In genomic region chr18:44680271-44681038, GRCh38 we compare ENCODE assay signal across 9 cellular contexts.
DNase-seq lines count a peak whose midpoint lies in the region; ATAC-seq and FAIRE-seq lines count a peak whose summit lies in the region.
"Had no signal": no experiment of that assay in that cellular context is flagged by ENCODE, and none has a peak within 500 bp of the region (broad histone marks: within the 10 kb centered on the region; RNA-seq: fewer than 3 reads in every experiment).

Gene SETBP1, plus strand, starts transcription at chr18:44680888. Its CDS starts 20,459 bp downstream, at chr18:44701347.

- FAIRE-seq in urothelium cell line (lab: Jason Lieb, UNC), result no peak
- FAIRE-seq: TTC549 had no signal

- ATAC-seq in HG02571 (IDR thresholded peaks at IDR 0.05; ENCODE audit: unreplicated experiment) (peak; percentile 26), HG03342 (IDR thresholded peaks at IDR 0.05; ENCODE audit: unreplicated experiment) (no peak)

- intact Hi-C loops in head of caudate nucleus (cut with DNase I), result loop anchor here (5.0 to 10.0 kb wide), 4 partner anchors 52 to 704 kb away; no protein-coding TSS in a partner anchor

- DNase-seq in DMS153 (lab: John Stamatoyannopoulos, UW) (peak; percentile 47), NCI-H748 treated with DMSO at 0.1 percent for 48 hours (lab: John Stamatoyannopoulos, UW) (peak; percentile 71), head of caudate nucleus (peak in 39 of 42 donors; percentile 18 to 71 (median 52)), nucleus accumbens (lab: John Stamatoyannopoulos, UW) (peak in 49 of 56 donors; percentile 5 to 75 (median 37)), urothelium cell line (ENCODE audit: low spot score) (peak; percentile 60)
- DNase-seq in activated naive CD4-positive, alpha-beta T cell treated with anti-CD3 and anti-CD28 coated beads, Interleukin-2, amount 50 U/mL, for 16 hours, result peak; percentile 16

Comparison
In these comparisons a context has a peak if more than half of its experiments do, and no peak if none do; other contexts are left out.
1. DNase-seq: peak in every context shown above with its lines; median percentile 71 in NCI-H748 treated with DMSO at 0.1 percent for 48 hours; 60 in urothelium cell line; 52 in head of caudate nucleus; 47 in DMS153; 37 in nucleus accumbens; 16 in activated naive CD4-positive, alpha-beta T cell treated with anti-CD3 and anti-CD28 coated beads, Interleukin-2, amount 50 U/mL, for 16 hours.